In genomic region chr10:52257692-52258075, GRCh38 we compare ENCODE assay signal across 11 cellular contexts. TPM values are rescaled to one million over a fixed set of nuclear protein-coding genes. Genes with fewer than 3 reads are reported as not detected.
DNase-seq lines count a peak whose midpoint lies in the region; ATAC-seq and TF ChIP-seq lines count a peak whose summit lies in the region.
"Had no signal": no experiment of that assay in that cellular context is flagged by ENCODE, and none has a peak within 500 bp of the region (broad histone marks: within the 10 kb centered on the region; RNA-seq: fewer than 3 reads in every experiment).

No MANE protein-coding gene starts in this region.

- no peak overlapping the region for H3K4me3 ChIP-seq in skeletal muscle tissue (ENCODE audit: low read length in 3 of 3)
- H3K4me3 ChIP-seq: mucosa of descending colon had no signal

- no peaks in the 10 kb centered on the region for H3K27me3 ChIP-seq in skeletal muscle tissue (ENCODE audit: control insufficient read depth in 3 of 3, insufficient read depth in 3 of 3, low read length in 3 of 3)

- peak; percentile 89 for ATAC-seq in GM19395 (IDR thresholded peaks at IDR 0.05; ENCODE audit: unreplicated experiment)
- peak; percentile 70 for ATAC-seq in HG02642 (IDR thresholded peaks at IDR 0.05; ENCODE audit: poor library complexity, unreplicated experiment)
- ATAC-seq in HG03196 (IDR thresholded peaks at IDR 0.05; ENCODE audit: unreplicated experiment) = peak; percentile 80
- ATAC-seq: Panc1 had no signal

- H3K4me1 ChIP-seq in skeletal muscle tissue (ENCODE audit: control insufficient read depth in 3 of 3, insufficient read depth in 3 of 3, low read length in 3 of 3) = peaks cover 8 to 20% (median 13%) of the 10 kb centered on the region in 3 donors

- H3K9me3 ChIP-seq in skeletal muscle tissue (ENCODE audit: control insufficient read depth in 3 of 3, low read length in 3 of 3) = no peaks in the 10 kb centered on the region
- H3K9me3 ChIP-seq: mucosa of descending colon had no signal

- H3K9ac ChIP-seq in skeletal muscle tissue (ENCODE audit: low read depth in 1 of 3, low read length in 3 of 3) = peak overlapping the region in 1 of 3 donors; percentile 4

- peak overlapping the region; percentile 85 for H3K27ac ChIP-seq in skeletal muscle tissue (ENCODE audit: low read depth, low read length)

- DNase-seq in foreskin melanocyte (no peak), erythroblast (lab: John Stamatoyannopoulos, UW) (no peak)
- no peak for DNase-seq in stimulated activated CD4-positive, alpha-beta T cell treated with anti-CD3 and anti-CD28 coated beads, Interleukin-2, amount 100 ng/mL, for 48 hours
- DNase-seq: activated CD4-positive, alpha-beta memory T cell treated with anti-CD3 and anti-CD28 coated beads for 36 hours; caudate nucleus had no signal

- no peaks in the 10 kb centered on the region for H3K36me3 ChIP-seq in skeletal muscle tissue (ENCODE audit: control insufficient read depth in 3 of 3, insufficient read depth in 3 of 3, low read length in 3 of 3)

- no peak for TF ChIP-seq POLR2A in erythroblast (IDR thresholded peaks at IDR 0.05; ENCODE audit: low read length)

RNA-seq across cellular contexts. Expression of gene DKK1, which starts 56.4 kb away (rescaled TPM):
- total RNA-seq in skeletal muscle tissue = under 0.01 TPM
- total RNA-seq: activated CD4-positive, alpha-beta memory T cell treated with anti-CD3 and anti-CD28 coated beads for 36 hours had no signal
